ENCODE assay signal across 21 cellular contexts in the genomic region with DNA sequence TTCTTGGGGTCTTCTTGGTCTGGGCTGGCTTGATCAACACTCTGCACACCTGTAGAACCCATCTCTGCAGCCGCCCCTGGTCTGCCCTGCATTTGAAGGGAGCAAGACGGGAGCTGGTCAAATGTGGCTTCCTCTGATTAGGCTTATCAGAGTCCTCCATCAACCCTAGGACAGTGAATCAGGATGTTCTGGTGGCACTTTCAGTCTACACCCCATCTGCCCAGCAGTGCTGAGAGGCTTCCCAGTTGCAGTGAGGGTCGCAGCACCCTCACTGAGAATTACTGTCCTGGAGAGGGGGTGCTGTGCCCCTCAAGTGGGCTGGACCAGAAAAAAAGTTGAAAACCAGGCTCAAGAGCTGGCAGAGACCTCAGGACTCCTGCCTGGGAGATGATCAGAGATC.
DNase-seq lines count a peak whose midpoint lies in the region; ATAC-seq, FAIRE-seq and TF ChIP-seq lines count a peak whose summit lies in the region.
"Had no signal": no experiment of that assay in that cellular context is flagged by ENCODE, and none has a peak within 500 bp of the region (broad histone marks: within the 10 kb centered on the region; RNA-seq: fewer than 3 reads in every experiment).

No MANE protein-coding gene starts in this region.

- H3K9ac ChIP-seq in BLaER1 (no peak overlapping the region), Loucy (ENCODE audit: low read depth, low read length, poor library complexity, severe bottlenecking) (no peak overlapping the region), K562 (ENCODE audit: insufficient read depth in 1 of 2, low read depth in 2 of 2, low read length in 2 of 2) (no peak overlapping the region; a peak in 1 of 4 replicates)

- H3K4me3 ChIP-seq in BLaER1 (no peak overlapping the region), Loucy (ENCODE audit: low read length, poor library complexity, severe bottlenecking) (no peak overlapping the region), K562 (no peak overlapping the region)
- H3K4me3 ChIP-seq: esophagus squamous epithelium, gastroesophageal sphincter, pancreas, upper lobe of right lung had no signal

- BruUV-seq in K562 (replicated peaks; lab: Mats Ljungman, UMichigan) = no TSS peak

- H2AFZ ChIP-seq in Loucy (ENCODE audit: low read length) (no peak overlapping the region), K562 (ENCODE audit: low read depth, low read length) (no peak overlapping the region)

- H3K9me1 ChIP-seq in K562 (ENCODE audit: control insufficient read depth, insufficient read depth, low read length) = no peaks in the 10 kb centered on the region

- H4K20me1 ChIP-seq in BLaER1 (peaks cover 7% of the 10 kb centered on the region; the same call in 1 of the 2 replicates), Loucy (ENCODE audit: insufficient read depth, low read length, poor library complexity, severe bottlenecking) (no peaks in the 10 kb centered on the region), K562 (replicated peaks; ENCODE audit: control insufficient read depth, insufficient read depth, low read length) (0 out of 2 replicates have a peak, but pooled peaks cover 11% of the 10 kb centered on the region)

- no peak for TF ChIP-seq CTCF in Loucy (conservative IDR thresholded peaks at IDR 0.05; ENCODE audit: low read length)
- no peak for TF ChIP-seq CTCF in K562 (IDR thresholded peaks at IDR 0.05 in 2 of 3, conservative IDR thresholded peaks at IDR 0.05 in 1 of 3; ENCODE audit: insufficient read depth in 2 of 3, low read depth in 1 of 3, low read length in 3 of 3)
- TF ChIP-seq CTCF in omental fat pad (IDR thresholded peaks at IDR 0.05) = no peak

- 0% methylated on average over 3 of the region's 3 CpGs for WGBS in K562 (ENCODE audit: insufficient coverage, low coverage, missing lambda C conversion rate)

- no peaks in the 10 kb centered on the region for H3K9me3 ChIP-seq in BLaER1
- no peaks in the 10 kb centered on the region for H3K9me3 ChIP-seq in Loucy (ENCODE audit: insufficient read depth, low read depth, low read length)
- H3K9me3 ChIP-seq in K562 (replicated peaks; ENCODE audit: control insufficient read depth, insufficient read depth, low read depth, low read length) = no peaks in the 10 kb centered on the region
- H3K9me3 ChIP-seq: esophagus squamous epithelium, gastroesophageal sphincter, pancreas, upper lobe of right lung had no signal

- H3K4me2 ChIP-seq in BLaER1 (peak overlapping the region; percentile 80), Loucy (ENCODE audit: low read depth, low read length, poor library complexity, severe bottlenecking) (peak overlapping the region; percentile 9), K562 (ENCODE audit: insufficient read depth, low read length) (no peak overlapping the region; the same call in 1 of the 2 replicates)

- intact Hi-C loops in K562 (cut with micrococcal nuclease) = loop anchor here (5.0 kb wide), 1 partner anchor 59 kb away; no protein-coding TSS in a partner anchor

- CTCF ChIA-PET in K562 (lab: Yijun Ruan, JAX; ENCODE audit: low intra/inter-chr PET ratio) = interaction anchor here (0.6 kb wide), 1 partner anchor 195 kb away, joined by 3 read pairs; no protein-coding TSS in a partner anchor

- 0 out of 2 replicates have a peak, but pooled peaks cover 3% of the 10 kb centered on the region for H3F3A ChIP-seq in Loucy (ENCODE audit: low read depth)

- ATAC-seq in K562 (peak; percentile 58), omental fat pad (ENCODE audit: low FRiP score) (no peak), HG03159 (IDR thresholded peaks at IDR 0.05; ENCODE audit: unreplicated experiment) (no peak)
- ATAC-seq: activated CD4-positive, alpha-beta T cell treated with anti-CD3 and anti-CD28 coated beads for 36 hours; activated T-helper 17 cell treated with anti-CD3 and anti-CD28 coated beads, Interleukin-2, amount 50 U/mL, for 72 hours; gastroesophageal sphincter; pancreas; upper lobe of right lung had no signal

- H3K4me1 ChIP-seq in BLaER1 = peaks cover 68% of the 10 kb centered on the region
- peaks cover 48% of the 10 kb centered on the region for H3K4me1 ChIP-seq in Loucy (ENCODE audit: insufficient read depth, low read length, poor library complexity, severe bottlenecking)
- peaks cover 8 to 10% of the 10 kb centered on the region in 2 experiments for H3K4me1 ChIP-seq in K562 (replicated peaks in 1 of 2; ENCODE audit: control insufficient read depth in 2 of 2, insufficient read depth in 2 of 2, low read length in 2 of 2)
- H3K4me1 ChIP-seq: pancreas had no signal

- FAIRE-seq in K562 (lab: Jason Lieb, UNC) = no peak
- FAIRE-seq: G401.6, pancreas had no signal

- no peak for TF ChIP-seq RAD21 in K562 (CRISPR knock-in tag; conservative IDR thresholded peaks at IDR 0.05 in 1 of 2, IDR thresholded peaks at IDR 0.05 in 1 of 2)

- H3K27ac ChIP-seq in BLaER1 (no peak overlapping the region), K562 (ENCODE audit: extremely low read depth, low read depth, low read length) (no peak overlapping the region)
- H3K27ac ChIP-seq: gastroesophageal sphincter, pancreas, upper lobe of right lung had no signal

- TF ChIP-seq POLR2A in K562 (conservative IDR thresholded peaks at IDR 0.05) = no peak

- in situ Hi-C loops in K562 (cut with MboI) = no loop called here

- no peaks in the 10 kb centered on the region for H3K9me2 ChIP-seq in Loucy (replicated peaks; ENCODE audit: low read depth, low read length)

- peak; percentile 54 for TF ChIP-seq EP300 in K562 (IDR thresholded peaks at IDR 0.05; ENCODE audit: low read length)

- H3K79me2 ChIP-seq in Loucy (ENCODE audit: insufficient read depth, low read length) = no peaks in the 10 kb centered on the region
- H3K79me2 ChIP-seq in K562 (ENCODE audit: control insufficient read depth, insufficient read depth, low read length) = no peaks in the 10 kb centered on the region

- peak in 2 of 4 experiments; percentile 26 to 36 for DNase-seq in K562 (ENCODE audit: extremely low read depth in 1 of 4, low spot score in 3 of 4)
- peak; percentile 21 for DNase-seq in omental fat pad (ENCODE audit: low spot score)
- DNase-seq in KG1 (lab: John Stamatoyannopoulos, UW) = no peak
- DNase-seq in stimulated activated CD4-positive, alpha-beta T cell treated with anti-CD3 and anti-CD28 coated beads, Interleukin-12 subunit alpha, Interleukin-12 subunit beta, amount 100 ng/mL, for 4 hours = no peak
- DNase-seq: activated CD4-positive, alpha-beta T cell treated with anti-CD3 and anti-CD28 coated beads for 36 hours; effector CD8-positive, alpha-beta T cell; esophagus squamous epithelium; mesenchymal stem cell; naive B cell; NCI-H2171 treated with DMSO at 0.1 percent for 48 hours; NCI-H526 treated with DMSO at 0.1 percent for 48 hours; substantia nigra; T-helper 9 cell had no signal

- H3K27me3 ChIP-seq in BLaER1 (0 out of 2 replicates have a peak, but pooled peaks cover 5% of the 10 kb centered on the region), Loucy (ENCODE audit: insufficient read depth, low read length, poor library complexity, severe bottlenecking) (no peaks in the 10 kb centered on the region), K562 (ENCODE audit: control insufficient read depth in 2 of 2, insufficient read depth in 2 of 2, low read length in 2 of 2) (peaks cover 0 to 74% of the 10 kb centered on the region in 2 experiments; a peak in 2 of 5 replicates)
- H3K27me3 ChIP-seq: gastroesophageal sphincter, pancreas, upper lobe of right lung had no signal

- POLR2A ChIA-PET in K562 (lab: Yijun Ruan, JAX) = interaction anchor here (0.6 to 0.8 kb wide), 3 partner anchors 16 to 290 kb away, joined by 3 to 4 read pairs (median 4); no protein-coding TSS in a partner anchor

- H3K36me3 ChIP-seq in BLaER1 (no peaks in the 10 kb centered on the region), Loucy (ENCODE audit: insufficient read depth, low read length) (no peaks in the 10 kb centered on the region), K562 (ENCODE audit: control insufficient read depth, insufficient read depth, low read length) (no peaks in the 10 kb centered on the region)
- H3K36me3 ChIP-seq: esophagus squamous epithelium, pancreas, upper lobe of right lung had no signal

TF ChIP-seq in K562, 482 proteins besides CTCF, POLR2A, EP300 and RAD21 (continues in another document):
- TF ChIP-seq ILK (tag; IDR thresholded peaks at IDR 0.05; ENCODE audit: borderline replicate concordance, low read depth) (no peak), KLF16 (IDR thresholded peaks at IDR 0.05) (peak; percentile 39; the same call in 1 of the 2 replicates), TRIM28 (IDR thresholded peaks at IDR 0.05) (no peak), CREM (IDR thresholded peaks at IDR 0.05; ENCODE audit: low read depth) (no peak), ERF (CRISPR knock-in tag; IDR thresholded peaks at IDR 0.05) (no peak), NCOA1 (IDR thresholded peaks at IDR 0.05; ENCODE audit: low read depth) (no peak), ZNF146 (CRISPR knock-in tag; IDR thresholded peaks at IDR 0.05; ENCODE audit: unreplicated experiment) (no peak), RFX1 (IDR thresholded peaks at IDR 0.05) (no peak), CBFA2T3 (IDR thresholded peaks at IDR 0.05) (peak; percentile 75), KDM1A (IDR thresholded peaks at IDR 0.05) (no peak), TCF3 (CRISPR knock-in tag; IDR thresholded peaks at IDR 0.05) (peak; percentile 76), MTA2 (IDR thresholded peaks at IDR 0.05; ENCODE audit: low read depth) (peak; percentile 35; the same call in 1 of the 2 replicates), POLR3A (IDR thresholded peaks at IDR 0.05; ENCODE audit: borderline replicate concordance, extremely low read depth, insufficient read depth, insufficient read length) (no peak), CHD4 (IDR thresholded peaks at IDR 0.05; ENCODE audit: insufficient read depth, insufficient replicate concordance, low read depth, low read length, poor library complexity, severe bottlenecking) (no peak), SIRT6 (IDR thresholded peaks at IDR 0.05; ENCODE audit: low read depth, low read length) (no peak), NONO (IDR thresholded peaks at IDR 0.05; ENCODE audit: low read depth in 2 of 2, low read length in 1 of 2) (no peak), SMAD3 (CRISPR knock-in tag; conservative IDR thresholded peaks at IDR 0.05) (no peak), SPI1 (IDR thresholded peaks at IDR 0.05; ENCODE audit: borderline replicate concordance, low read depth, low read length) (no peak)
- TF ChIP-seq, protein P1, sequence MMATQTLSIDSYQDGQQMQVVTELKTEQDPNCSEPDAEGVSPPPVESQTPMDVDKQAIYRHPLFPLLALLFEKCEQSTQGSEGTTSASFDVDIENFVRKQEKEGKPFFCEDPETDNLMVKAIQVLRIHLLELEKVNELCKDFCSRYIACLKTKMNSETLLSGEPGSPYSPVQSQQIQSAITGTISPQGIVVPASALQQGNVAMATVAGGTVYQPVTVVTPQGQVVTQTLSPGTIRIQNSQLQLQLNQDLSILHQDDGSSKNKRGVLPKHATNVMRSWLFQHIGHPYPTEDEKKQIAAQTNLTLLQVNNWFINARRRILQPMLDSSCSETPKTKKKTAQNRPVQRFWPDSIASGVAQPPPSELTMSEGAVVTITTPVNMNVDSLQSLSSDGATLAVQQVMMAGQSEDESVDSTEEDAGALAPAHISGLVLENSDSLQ (IDR thresholded peaks at IDR 0.05) = no peak
